ENCODE assay signal across 14 cellular contexts in genomic region chrX:118523920-118524319, GRCh38. TPM values are rescaled to one million over a fixed set of nuclear protein-coding genes. Genes with fewer than 3 reads are reported as not detected.
A peak's percentile ranks its signal among the peaks of the same experiment; 100 is the strongest.
DNase-seq lines count a peak whose midpoint lies in the region; ATAC-seq and TF ChIP-seq lines count a peak whose summit lies in the region.
"Had no signal": no experiment of that assay in that cellular context is flagged by ENCODE, and none has a peak within 500 bp of the region (broad histone marks: within the 10 kb centered on the region; RNA-seq: fewer than 3 reads in every experiment).

No MANE protein-coding gene starts in this region.

- H3K9me3 Mint-ChIP-seq in effector memory CD8-positive, alpha-beta T cell: no peaks in the 10 kb centered on the region

- peaks cover 33 to 52% of the 10 kb centered on the region in 2 donors for H3K4me1 Mint-ChIP-seq in effector memory CD8-positive, alpha-beta T cell (ENCODE audit: low read depth in 2 of 2)

- peak; percentile 83 for ATAC-seq in effector memory CD8-positive, alpha-beta T cell (replicated peaks)
- ATAC-seq in GM18519 (IDR thresholded peaks at IDR 0.05; ENCODE audit: low FRiP score, unreplicated experiment): no peak
- ATAC-seq: esophagus mucosa had no signal

- H3F3A ChIP-seq in MM.1S (ENCODE audit: insufficient read depth, low read length): no peaks in the 10 kb centered on the region

- H3K4me3 ChIP-seq in thyroid gland (replicated peaks in 1 of 3) (no peak overlapping the region), MM.1S (ENCODE audit: low read length) (no peak overlapping the region)
- H3K4me3 ChIP-seq: breast epithelium, MG63, vagina had no signal

- 67 to 68% methylated on average over 4 of the region's 4 CpGs for WGBS in thyroid gland, 2 donors

- H3K4me2 ChIP-seq in MM.1S (ENCODE audit: low read depth, low read length): no peak overlapping the region

- peaks cover 15% of the 10 kb centered on the region for H3K36me3 Mint-ChIP-seq in effector memory CD8-positive, alpha-beta T cell (ENCODE audit: insufficient read depth)

- intact Hi-C loops in thyroid gland (cut with DNase I): no loop called here

- H3K27me3 Mint-ChIP-seq in effector memory CD8-positive, alpha-beta T cell: no peaks in the 10 kb centered on the region

- TF ChIP-seq POLR2A in thyroid gland (IDR thresholded peaks at IDR 0.05): no peak

- peak; percentile 9 for DNase-seq in stimulated activated CD4-positive, alpha-beta T cell treated with anti-CD3 and anti-CD28 coated beads, Interleukin-2, amount 100 ng/mL, for 4 hours (ENCODE audit: low read depth)
- no peak for DNase-seq in stimulated activated CD4-positive, alpha-beta T cell treated with anti-CD3 and anti-CD28 coated beads, Interleukin-4, amount 100 ng/mL, for 1 hour
- DNase-seq in activated CD8-positive, alpha-beta memory T cell treated with anti-CD3 and anti-CD28 coated beads, Interleukin-2, amount 50 U/mL, for 4 hours: peak; percentile 35
- DNase-seq in effector memory CD8-positive, alpha-beta T cell: peak; percentile 35 to 39 (median 39)
- DNase-seq in thyroid gland: no peak
- DNase-seq in MM.1S: no peak
- no peak for DNase-seq in HCEC 1CT
- DNase-seq: MG63, NCI-H510A had no signal

- H3K4me1 ChIP-seq in thyroid gland (peaks cover 23 to 41% of the 10 kb centered on the region in 2 donors), MM.1S (ENCODE audit: low read length) (0 out of 2 replicates have a peak, but pooled peaks cover 5% of the 10 kb centered on the region)
- H3K4me1 ChIP-seq: breast epithelium had no signal

- H3K9ac ChIP-seq in MM.1S (ENCODE audit: low read length): no peak overlapping the region

- no peaks in the 10 kb centered on the region for H3K36me3 ChIP-seq in thyroid gland
- H3K36me3 ChIP-seq in MM.1S (replicated peaks; ENCODE audit: insufficient read depth, low read length): no peaks in the 10 kb centered on the region
- H3K36me3 ChIP-seq: breast epithelium, MG63, vagina had no signal

- no peak for TF ChIP-seq CTCF in thyroid gland (IDR thresholded peaks at IDR 0.05)
- no peak for TF ChIP-seq CTCF in MM.1S (IDR thresholded peaks at IDR 0.05; ENCODE audit: low read length)

- no peaks in the 10 kb centered on the region for H3K9me2 ChIP-seq in MM.1S (replicated peaks; ENCODE audit: insufficient read depth, low read length)

- no peaks in the 10 kb centered on the region for H3K79me2 ChIP-seq in MM.1S (ENCODE audit: low read length)

- peak overlapping the region in 2 of 3 donors; percentile 24 to 52 for H3K27ac ChIP-seq in thyroid gland
- H3K27ac ChIP-seq in MM.1S (ENCODE audit: low read length): no peak overlapping the region
- H3K27ac ChIP-seq: breast epithelium, HL-60, vagina had no signal

- peak overlapping the region; percentile 66 to 67 for H3K4me3 Mint-ChIP-seq in effector memory CD8-positive, alpha-beta T cell

- H3K27me3 ChIP-seq in thyroid gland (no peaks in the 10 kb centered on the region), MM.1S (replicated peaks; ENCODE audit: insufficient read depth, low read length) (no peaks in the 10 kb centered on the region)
- H3K27me3 ChIP-seq: MG63, vagina had no signal

- H4K20me1 ChIP-seq in MM.1S (ENCODE audit: insufficient read depth, low read length): no peaks in the 10 kb centered on the region

- H3K9me3 ChIP-seq in thyroid gland (no peaks in the 10 kb centered on the region), MM.1S (replicated peaks; ENCODE audit: insufficient read depth, low read length) (no peaks in the 10 kb centered on the region)
- H3K9me3 ChIP-seq: breast epithelium, MG63, vagina had no signal

- peak overlapping the region; percentile 92 to 98 for H3K27ac Mint-ChIP-seq in effector memory CD8-positive, alpha-beta T cell

- no peak overlapping the region for H2AFZ ChIP-seq in MM.1S (ENCODE audit: low read length)

RNA-seq across cellular contexts. Expression of gene DOCK11, which starts 28.3 kb away (rescaled TPM):
- 10 to 100 TPM; 36.0 to 50.0 (median 41.1) TPM for total RNA-seq in thyroid gland

Comparison
In these comparisons a context has a peak if more than half of its experiments do, and no peak if none do; other contexts are left out.
1. DNase-seq: peak in stimulated activated CD4-positive, alpha-beta T cell treated with anti-CD3 and anti-CD28 coated beads, Interleukin-2, amount 100 ng/mL, for 4 hours (single experiment), activated CD8-positive, alpha-beta memory T cell treated with anti-CD3 and anti-CD28 coated beads, Interleukin-2, amount 50 U/mL, for 4 hours (single experiment) and effector memory CD8-positive, alpha-beta T cell (3 of 3); none in stimulated activated CD4-positive, alpha-beta T cell treated with anti-CD3 and anti-CD28 coated beads, Interleukin-4, amount 100 ng/mL, for 1 hour (single experiment), thyroid gland (0 of 2), MM.1S (single experiment) and HCEC 1CT (single experiment).